Comparison of ENCODE assay signal across 8 cellular contexts in the genomic region with DNA sequence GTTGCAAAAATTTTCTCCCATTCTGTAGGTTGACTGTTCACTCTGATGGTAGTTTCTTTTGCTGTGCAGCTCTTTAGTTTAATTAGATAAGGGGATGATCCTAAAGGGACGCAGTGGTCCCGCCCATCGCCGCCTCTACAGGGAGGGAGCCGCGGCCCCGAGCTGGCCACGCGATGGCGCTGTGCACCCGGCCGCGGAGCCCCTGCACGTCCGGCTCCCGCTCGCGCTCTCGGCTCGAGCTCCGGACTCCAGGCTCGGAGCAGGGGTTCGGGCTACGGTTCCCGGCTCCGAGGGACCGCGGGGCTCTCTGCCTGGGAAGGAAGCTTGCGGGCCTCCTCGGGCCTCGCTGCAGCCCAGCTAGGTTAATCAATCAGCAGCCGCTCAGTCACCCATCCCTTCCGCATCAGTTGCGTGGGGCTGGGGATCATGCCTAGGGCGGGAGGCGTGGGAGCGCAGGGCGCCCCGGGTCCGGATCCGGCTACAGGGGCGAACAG.
DNase-seq lines count a peak whose midpoint lies in the region; ATAC-seq, FAIRE-seq and TF ChIP-seq lines count a peak whose summit lies in the region.

No MANE protein-coding gene starts in this region.

- H3K27ac ChIP-seq in psoas muscle: no peak overlapping the region

- WGBS in psoas muscle, 3 donors: 1% methylated on average over 40 to 42 of the region's 42 CpGs

- DNase-seq in GM12891 (ENCODE audit: insufficient read length, low spot score) (peak; percentile 82), left ventricle myocardium superior (peak; percentile 83), psoas muscle (peak; percentile 66 to 73), DMS53 (lab: John Stamatoyannopoulos, UW) (no peak), SW 1271 (lab: John Stamatoyannopoulos, UW) (no peak)
- peak; percentile 76 for DNase-seq in activated naive CD8-positive, alpha-beta T cell treated with anti-CD3 and anti-CD28 coated beads, Interleukin-2, amount 50 U/mL, for 24 hours

- H3K36me3 Mint-ChIP-seq in activated naive CD8-positive, alpha-beta T cell treated with anti-CD3 and anti-CD28 coated beads, Interleukin-2, amount 50 U/mL, for 24 hours (ENCODE audit: low read depth): no peaks in the 10 kb centered on the region

- TF ChIP-seq POLR2A in GM12891 (IDR thresholded peaks at IDR 0.05; ENCODE audit: low read depth, low read length): no peak

- H3K9me3 Mint-ChIP-seq in activated naive CD8-positive, alpha-beta T cell treated with anti-CD3 and anti-CD28 coated beads, Interleukin-2, amount 50 U/mL, for 24 hours: peaks cover 6% of the 10 kb centered on the region

- peak overlapping the region; percentile 55 for H3K4me3 ChIP-seq in psoas muscle

- peaks cover 41% of the 10 kb centered on the region for H3K27me3 Mint-ChIP-seq in activated naive CD8-positive, alpha-beta T cell treated with anti-CD3 and anti-CD28 coated beads, Interleukin-2, amount 50 U/mL, for 24 hours

- intact Hi-C loops in left ventricle myocardium superior (cut with micrococcal nuclease): loop anchor here (10.0 kb wide), 2 partner anchors 666 to 786 kb away; no protein-coding TSS in a partner anchor
- intact Hi-C loops in psoas muscle (cut with DNase I): loop anchor here (5.0 to 10.0 kb wide), 3 partner anchors 658 to 956 kb away; no protein-coding TSS in a partner anchor

- peak; percentile 72 for FAIRE-seq in GM12891 (lab: Jason Lieb, UNC)

- H3K36me3 ChIP-seq in psoas muscle (ENCODE audit: insufficient read depth in 1 of 2, low read depth in 1 of 2): no peaks in the 10 kb centered on the region

- H3K27ac Mint-ChIP-seq in activated naive CD8-positive, alpha-beta T cell treated with anti-CD3 and anti-CD28 coated beads, Interleukin-2, amount 50 U/mL, for 24 hours: no peak overlapping the region

- peak; percentile 70 for TF ChIP-seq CTCF in psoas muscle (IDR thresholded peaks at IDR 0.05)

- peaks cover 0 to 38% (median 5%) of the 10 kb centered on the region in 3 donors for H3K27me3 ChIP-seq in psoas muscle (ENCODE audit: insufficient read depth in 3 of 3, low read length in 2 of 3)

- H3K9me3 ChIP-seq in psoas muscle: no peaks in the 10 kb centered on the region

- peak; percentile 77 for ATAC-seq in HG02840 (IDR thresholded peaks at IDR 0.05; ENCODE audit: low FRiP score, unreplicated experiment)
- ATAC-seq in SK-N-SH treated with all-trans-retinoic acid at 6 μM for 48 hours: peak; percentile 74
- peak; percentile 94 for ATAC-seq in activated naive CD8-positive, alpha-beta T cell treated with anti-CD3 and anti-CD28 coated beads, Interleukin-2, amount 50 U/mL, for 24 hours
- peak; percentile 98 for ATAC-seq in left ventricle myocardium superior
- ATAC-seq in psoas muscle: peak; percentile 68 to 88 (median 83)

- peak overlapping the region; percentile 6 for H3K4me3 Mint-ChIP-seq in activated naive CD8-positive, alpha-beta T cell treated with anti-CD3 and anti-CD28 coated beads, Interleukin-2, amount 50 U/mL, for 24 hours

- peaks cover 8% of the 10 kb centered on the region for H3K4me1 Mint-ChIP-seq in activated naive CD8-positive, alpha-beta T cell treated with anti-CD3 and anti-CD28 coated beads, Interleukin-2, amount 50 U/mL, for 24 hours

- H3K4me1 ChIP-seq in psoas muscle: peaks cover 9% of the 10 kb centered on the region

TF ChIP-seq in GM12891, 5 proteins besides CTCF, POLR2A, EP300 and RAD21:
- no peak for TF ChIP-seq SPI1 (IDR thresholded peaks at IDR 0.05; ENCODE audit: low read depth, low read length)
- TF ChIP-seq TAF1 (IDR thresholded peaks at IDR 0.05; ENCODE audit: low read depth, low read length): no peak
- TF ChIP-seq POLR2AphosphoS5 (IDR thresholded peaks at IDR 0.05; ENCODE audit: low read depth, low read length): no peak
- TF ChIP-seq PAX5 (IDR thresholded peaks at IDR 0.05; ENCODE audit: insufficient read depth, low read length, severe bottlenecking): no peak
- no peak for TF ChIP-seq POU2F2 (IDR thresholded peaks at IDR 0.05; ENCODE audit: low read depth, low read length)
TF ChIP-seq in GM12891: peak in this region for 0.

TF ChIP-seq in SK-N-SH treated with all-trans-retinoic acid at 6 μM for 48 hours, 23 proteins besides CTCF, POLR2A, EP300 and RAD21:
- TF ChIP-seq ESRRG (CRISPR knock-in tag; IDR thresholded peaks at IDR 0.05) (no peak), ISL1 (CRISPR knock-in tag; IDR thresholded peaks at IDR 0.05) (no peak), ZFP3 (CRISPR knock-in tag; IDR thresholded peaks at IDR 0.05) (no peak), PPARA (CRISPR knock-in tag; IDR thresholded peaks at IDR 0.05; ENCODE audit: borderline replicate concordance) (no peak), SNAI2 (CRISPR knock-in tag; IDR thresholded peaks at IDR 0.05) (no peak), ZFP30 (CRISPR knock-in tag; IDR thresholded peaks at IDR 0.05) (no peak), ZNF8 (CRISPR knock-in tag; IDR thresholded peaks at IDR 0.05) (no peak), TOX (CRISPR knock-in tag; IDR thresholded peaks at IDR 0.05; ENCODE audit: borderline replicate concordance) (no peak), ZC3H10 (CRISPR knock-in tag; IDR thresholded peaks at IDR 0.05) (no peak), OSR1 (CRISPR knock-in tag; IDR thresholded peaks at IDR 0.05) (no peak), BACH2 (CRISPR knock-in tag; IDR thresholded peaks at IDR 0.05; ENCODE audit: borderline replicate concordance) (no peak), TCF4 (CRISPR knock-in tag; IDR thresholded peaks at IDR 0.05; ENCODE audit: borderline replicate concordance) (no peak), CSDC2 (CRISPR knock-in tag; IDR thresholded peaks at IDR 0.05) (no peak)
- TF ChIP-seq, protein P1, sequence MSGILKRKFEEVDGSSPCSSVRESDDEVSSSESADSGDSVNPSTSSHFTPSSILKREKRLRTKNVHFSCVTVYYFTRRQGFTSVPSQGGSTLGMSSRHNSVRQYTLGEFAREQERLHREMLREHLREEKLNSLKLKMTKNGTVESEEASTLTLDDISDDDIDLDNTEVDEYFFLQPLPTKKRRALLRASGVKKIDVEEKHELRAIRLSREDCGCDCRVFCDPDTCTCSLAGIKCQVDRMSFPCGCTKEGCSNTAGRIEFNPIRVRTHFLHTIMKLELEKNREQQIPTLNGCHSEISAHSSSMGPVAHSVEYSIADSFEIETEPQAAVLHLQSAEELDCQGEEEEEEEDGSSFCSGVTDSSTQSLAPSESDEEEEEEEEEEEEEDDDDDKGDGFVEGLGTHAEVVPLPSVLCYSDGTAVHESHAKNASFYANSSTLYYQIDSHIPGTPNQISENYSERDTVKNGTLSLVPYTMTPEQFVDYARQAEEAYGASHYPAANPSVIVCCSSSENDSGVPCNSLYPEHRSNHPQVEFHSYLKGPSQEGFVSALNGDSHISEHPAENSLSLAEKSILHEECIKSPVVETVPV (CRISPR knock-in tag; IDR thresholded peaks at IDR 0.05): no peak
- TF ChIP-seq, protein P2, sequence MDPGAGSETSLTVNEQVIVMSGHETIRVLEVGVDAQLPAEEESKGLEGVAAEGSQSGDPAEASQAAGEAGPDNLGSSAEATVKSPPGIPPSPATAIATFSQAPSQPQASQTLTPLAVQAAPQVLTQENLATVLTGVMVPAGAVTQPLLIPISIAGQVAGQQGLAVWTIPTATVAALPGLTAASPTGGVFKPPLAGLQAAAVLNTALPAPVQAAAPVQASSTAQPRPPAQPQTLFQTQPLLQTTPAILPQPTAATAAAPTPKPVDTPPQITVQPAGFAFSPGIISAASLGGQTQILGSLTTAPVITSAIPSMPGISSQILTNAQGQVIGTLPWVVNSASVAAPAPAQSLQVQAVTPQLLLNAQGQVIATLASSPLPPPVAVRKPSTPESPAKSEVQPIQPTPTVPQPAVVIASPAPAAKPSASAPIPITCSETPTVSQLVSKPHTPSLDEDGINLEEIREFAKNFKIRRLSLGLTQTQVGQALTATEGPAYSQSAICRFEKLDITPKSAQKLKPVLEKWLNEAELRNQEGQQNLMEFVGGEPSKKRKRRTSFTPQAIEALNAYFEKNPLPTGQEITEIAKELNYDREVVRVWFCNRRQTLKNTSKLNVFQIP (CRISPR knock-in tag; IDR thresholded peaks at IDR 0.05; ENCODE audit: borderline replicate concordance, low read depth): no peak
- TF ChIP-seq, protein P3, sequence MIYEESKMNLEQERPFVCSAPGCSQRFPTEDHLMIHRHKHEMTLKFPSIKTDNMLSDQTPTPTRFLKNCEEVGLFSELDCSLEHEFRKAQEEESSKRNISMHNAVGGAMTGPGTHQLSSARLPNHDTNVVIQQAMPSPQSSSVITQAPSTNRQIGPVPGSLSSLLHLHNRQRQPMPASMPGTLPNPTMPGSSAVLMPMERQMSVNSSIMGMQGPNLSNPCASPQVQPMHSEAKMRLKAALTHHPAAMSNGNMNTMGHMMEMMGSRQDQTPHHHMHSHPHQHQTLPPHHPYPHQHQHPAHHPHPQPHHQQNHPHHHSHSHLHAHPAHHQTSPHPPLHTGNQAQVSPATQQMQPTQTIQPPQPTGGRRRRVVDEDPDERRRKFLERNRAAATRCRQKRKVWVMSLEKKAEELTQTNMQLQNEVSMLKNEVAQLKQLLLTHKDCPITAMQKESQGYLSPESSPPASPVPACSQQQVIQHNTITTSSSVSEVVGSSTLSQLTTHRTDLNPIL (CRISPR knock-in tag; IDR thresholded peaks at IDR 0.05; ENCODE audit: low read depth): no peak

Comparison
In these comparisons a context has a peak if more than half of its experiments do, and no peak if none do; other contexts are left out.
1. DNase-seq: peak in GM12891 (single experiment), activated naive CD8-positive, alpha-beta T cell treated with anti-CD3 and anti-CD28 coated beads, Interleukin-2, amount 50 U/mL, for 24 hours (single experiment), left ventricle myocardium superior (single experiment) and psoas muscle (2 of 2); none in DMS53 (single experiment) and SW 1271 (0 of 2).
2. Peak in every context shown above with its lines, with median percentiles within 50 percentile points of each other: ATAC-seq.